Comparison of ENCODE assay signal across 38 cellular contexts in the genomic region with DNA sequence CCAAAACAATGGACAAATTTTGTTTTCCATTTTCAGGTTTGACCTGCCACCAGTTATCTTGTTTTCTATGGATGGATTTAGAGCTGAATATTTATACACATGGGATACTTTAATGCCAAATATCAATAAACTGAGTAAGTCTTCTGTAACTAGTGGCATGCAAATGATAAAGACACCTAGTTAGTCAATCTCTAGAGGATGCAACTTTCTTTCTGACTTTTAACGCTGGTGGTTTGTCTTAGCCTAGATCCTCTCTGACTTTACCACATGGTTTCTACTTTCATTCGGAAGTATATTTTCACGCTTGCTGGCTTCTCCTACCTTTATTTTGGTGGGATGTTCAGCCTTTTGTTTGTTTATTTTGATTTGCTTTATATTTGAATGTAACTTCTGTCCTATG. TPM values are rescaled to one million over a fixed set of nuclear protein-coding genes. Genes with fewer than 3 reads are reported as not detected.
"Had no signal": no experiment of that assay in that cellular context is flagged by ENCODE, and none has a peak within 500 bp of the region (broad histone marks: within the 10 kb centered on the region; RNA-seq: fewer than 3 reads in every experiment).

No MANE protein-coding gene starts in this region.

- H3K27ac ChIP-seq: ascending aorta, breast epithelium, cardiac muscle cell, colonic mucosa, epithelial cell of prostate, esophagus squamous epithelium, gastroesophageal sphincter had no signal

- H3K4me1 Mint-ChIP-seq: activated CD4-positive, alpha-beta T cell treated with anti-CD3 and anti-CD28 coated beads for 36 hours; activated CD4-positive, alpha-beta T cell treated with anti-CD3 and anti-CD28 coated beads, Interleukin-2, amount 10 ng/mL, durations not matched to agents 24 days and 14 days; activated naive CD4-positive, alpha-beta T cell treated with anti-CD3 and anti-CD28 coated beads, Interleukin-2, amount 10 ng/mL, durations not matched to agents 7 days and 5 days; brain; T-helper 17 cell had no signal

- H3K27me3 Mint-ChIP-seq: activated CD4-positive, alpha-beta memory T cell treated with anti-CD3 and anti-CD28 coated beads for 36 hours; activated CD4-positive, alpha-beta T cell treated with anti-CD3 and anti-CD28 coated beads for 36 hours; activated CD4-positive, alpha-beta T cell treated with anti-CD3 and anti-CD28 coated beads, Interleukin-2, amount 10 ng/mL, durations not matched to agents 24 days and 14 days; activated CD8-positive, alpha-beta memory T cell treated with anti-CD3 and anti-CD28 coated beads, Interleukin-2, amount 10 ng/mL, durations not matched to agents 7 days and 5 days; activated naive CD4-positive, alpha-beta T cell treated with anti-CD3 and anti-CD28 coated beads, Interleukin-2, amount 10 ng/mL, durations not matched to agents 7 days and 5 days; activated naive CD8-positive, alpha-beta T cell treated with anti-CD3 and anti-CD28 coated beads, Interleukin-2, amount 10 ng/mL, durations not matched to agents 7 days and 5 days; activated T-cell treated with anti-CD3 and anti-CD28 coated beads, Interleukin-2, amount 50 U/mL, for 24 hours; T-helper 17 cell had no signal

- FAIRE-seq: endometrium, endothelial cell of umbilical vein had no signal

- H3K9me3 ChIP-seq: ascending aorta, breast epithelium, colonic mucosa, esophagus squamous epithelium, gastroesophageal sphincter had no signal

- H3K4me3 Mint-ChIP-seq: activated CD4-positive, alpha-beta memory T cell treated with anti-CD3 and anti-CD28 coated beads for 36 hours; activated CD4-positive, alpha-beta T cell treated with anti-CD3 and anti-CD28 coated beads for 36 hours; activated CD4-positive, alpha-beta T cell treated with anti-CD3 and anti-CD28 coated beads, Interleukin-2, amount 10 ng/mL, durations not matched to agents 24 days and 14 days; activated CD8-positive, alpha-beta memory T cell treated with anti-CD3 and anti-CD28 coated beads, Interleukin-2, amount 10 ng/mL, durations not matched to agents 7 days and 5 days; activated CD8-positive, alpha-beta T cell treated with anti-CD3 and anti-CD28 coated beads, Interleukin-2, amount 10 ng/mL, durations not matched to agents 7 days and 5 days; activated naive CD4-positive, alpha-beta T cell treated with anti-CD3 and anti-CD28 coated beads, Interleukin-2, amount 10 ng/mL, durations not matched to agents 7 days and 5 days; activated naive CD8-positive, alpha-beta T cell treated with anti-CD3 and anti-CD28 coated beads, Interleukin-2, amount 10 ng/mL, durations not matched to agents 7 days and 5 days; activated T-cell treated with anti-CD3 and anti-CD28 coated beads, Interleukin-2, amount 50 U/mL, for 24 hours; activated T-cell treated with anti-CD3 and anti-CD28 coated beads, Interleukin-2, amount 50 U/mL, for 72 hours; brain; T-helper 17 cell had no signal

- H3K27ac Mint-ChIP-seq: activated CD4-positive, alpha-beta memory T cell treated with anti-CD3 and anti-CD28 coated beads for 36 hours; activated CD4-positive, alpha-beta T cell treated with anti-CD3 and anti-CD28 coated beads for 36 hours; activated CD4-positive, alpha-beta T cell treated with anti-CD3 and anti-CD28 coated beads, Interleukin-2, amount 10 ng/mL, durations not matched to agents 24 days and 14 days; activated CD8-positive, alpha-beta memory T cell treated with anti-CD3 and anti-CD28 coated beads, Interleukin-2, amount 10 ng/mL, durations not matched to agents 7 days and 5 days; activated CD8-positive, alpha-beta T cell treated with anti-CD3 and anti-CD28 coated beads, Interleukin-2, amount 10 ng/mL, durations not matched to agents 7 days and 5 days; activated naive CD4-positive, alpha-beta T cell treated with anti-CD3 and anti-CD28 coated beads, Interleukin-2, amount 10 ng/mL, durations not matched to agents 7 days and 5 days; activated naive CD4-positive, alpha-beta T cell treated with anti-CD3 and anti-CD28 coated beads, Interleukin-2, amount 50 U/mL, for 72 hours; activated naive CD8-positive, alpha-beta T cell treated with anti-CD3 and anti-CD28 coated beads, Interleukin-2, amount 10 ng/mL, durations not matched to agents 7 days and 5 days; activated T-cell treated with anti-CD3 and anti-CD28 coated beads, Interleukin-2, amount 50 U/mL, for 24 hours; activated T-cell treated with anti-CD3 and anti-CD28 coated beads, Interleukin-2, amount 50 U/mL, for 72 hours; brain; T-helper 17 cell; T-helper 2 cell treated with Interferon-gamma antibody and Interleukin-4, amounts not matched to agents 5 μg/mL and 100 μg/mL, for 36 hours had no signal

- H3K4me1 ChIP-seq: ascending aorta, breast epithelium, colonic mucosa, esophagus squamous epithelium, gastroesophageal sphincter had no signal

- H3K4me3 ChIP-seq: ascending aorta, breast epithelium, cardiac muscle cell, colonic mucosa, esophagus squamous epithelium, gastroesophageal sphincter had no signal

- ATAC-seq: activated CD4-positive, alpha-beta T cell treated with anti-CD3 and anti-CD28 coated beads for 36 hours; activated CD8-positive, alpha-beta memory T cell treated with anti-CD3 and anti-CD28 coated beads, Interleukin-2, amount 10 ng/mL, durations not matched to agents 7 days and 5 days; activated CD8-positive, alpha-beta T cell treated with anti-CD3 and anti-CD28 coated beads, Interleukin-2, amount 10 ng/mL, durations not matched to agents 7 days and 5 days; activated naive CD4-positive, alpha-beta T cell treated with anti-CD3 and anti-CD28 coated beads, Interleukin-2, amount 50 U/mL, for 72 hours; activated T-cell treated with anti-CD3 and anti-CD28 coated beads, Interleukin-2, amount 50 U/mL, for 72 hours; gastroesophageal sphincter; T-helper 17 cell had no signal

- DNase-seq: activated CD4-positive, alpha-beta memory T cell treated with anti-CD3 and anti-CD28 coated beads for 36 hours; activated CD4-positive, alpha-beta T cell treated with anti-CD3 and anti-CD28 coated beads for 36 hours; activated CD4-positive, alpha-beta T cell treated with anti-CD3 and anti-CD28 coated beads, Interleukin-2, amount 10 ng/mL, durations not matched to agents 24 days and 14 days; activated CD4-positive, CD25-positive, alpha-beta regulatory T cell; activated CD4-positive, CD25-positive, alpha-beta regulatory T cell treated with anti-CD3 and anti-CD28 coated beads, Interleukin-2, amount 50 U/mL, for 72 hours; activated CD8-positive, alpha-beta memory T cell treated with anti-CD3 and anti-CD28 coated beads, Interleukin-2, amount 10 ng/mL, durations not matched to agents 7 days and 5 days; activated CD8-positive, alpha-beta memory T cell treated with anti-CD3 and anti-CD28 coated beads, Interleukin-2, amount 50 U/mL, for 4 hours; activated CD8-positive, alpha-beta T cell treated with anti-CD3 and anti-CD28 coated beads, Interleukin-2, amount 10 ng/mL, durations not matched to agents 7 days and 5 days; activated gamma-delta T cell; activated naive CD4-positive, alpha-beta T cell; activated naive CD4-positive, alpha-beta T cell treated with anti-CD3 and anti-CD28 coated beads, Interleukin-2, amount 10 ng/mL, durations not matched to agents 7 days and 5 days; activated naive CD8-positive, alpha-beta T cell treated with anti-CD3 and anti-CD28 coated beads, Interleukin-2, amount 10 ng/mL, durations not matched to agents 7 days and 5 days; activated T-cell treated with anti-CD3 and anti-CD28 coated beads, Interleukin-2, amount 50 U/mL, for 24 hours; activated T-cell treated with anti-CD3 and anti-CD28 coated beads, Interleukin-2, amount 50 U/mL, for 72 hours; central memory CD4-positive, alpha-beta T cell; cerebellar nuclear complex; colonic mucosa; effector CD8-positive, alpha-beta T cell; esophagus squamous epithelium; foreskin melanocyte; T-helper 1 cell; T-helper 17 cell had no signal

- H3K27me3 ChIP-seq: ascending aorta, breast epithelium, cardiac muscle cell, colonic mucosa, esophagus squamous epithelium, gastroesophageal sphincter had no signal

- H3K36me3 ChIP-seq: ascending aorta, breast epithelium, cardiac muscle cell, colonic mucosa, esophagus squamous epithelium, gastroesophageal sphincter had no signal

- H3K9me3 Mint-ChIP-seq: activated CD4-positive, alpha-beta memory T cell treated with anti-CD3 and anti-CD28 coated beads for 36 hours; activated naive CD4-positive, alpha-beta T cell treated with anti-CD3 and anti-CD28 coated beads, Interleukin-2, amount 10 ng/mL, durations not matched to agents 7 days and 5 days; activated naive CD4-positive, alpha-beta T cell treated with anti-CD3 and anti-CD28 coated beads, Interleukin-2, amount 50 U/mL, for 72 hours; activated naive CD8-positive, alpha-beta T cell treated with anti-CD3 and anti-CD28 coated beads, Interleukin-2, amount 10 ng/mL, durations not matched to agents 7 days and 5 days; activated T-cell treated with anti-CD3 and anti-CD28 coated beads, Interleukin-2, amount 50 U/mL, for 24 hours; activated T-cell treated with anti-CD3 and anti-CD28 coated beads, Interleukin-2, amount 50 U/mL, for 72 hours; brain had no signal

- H3K36me3 Mint-ChIP-seq: activated naive CD4-positive, alpha-beta T cell treated with anti-CD3 and anti-CD28 coated beads, Interleukin-2, amount 10 ng/mL, durations not matched to agents 7 days and 5 days; activated naive CD4-positive, alpha-beta T cell treated with anti-CD3 and anti-CD28 coated beads, Interleukin-2, amount 50 U/mL, for 72 hours; activated naive CD8-positive, alpha-beta T cell treated with anti-CD3 and anti-CD28 coated beads, Interleukin-2, amount 10 ng/mL, durations not matched to agents 7 days and 5 days; brain had no signal

RNA-seq across cellular contexts. Expression of a gene that starts 21.2 kb away (rescaled TPM):
- total RNA-seq: ascending aorta, endothelial cell of umbilical vein, fibroblast of villous mesenchyme, glomerular endothelial cell had no signal
- polyA plus RNA-seq: endothelial cell of umbilical vein had no signal

RNA-seq across cellular contexts. Expression of a gene that starts 42.9 kb away (rescaled TPM):
- total RNA-seq: activated CD4-positive, alpha-beta memory T cell treated with anti-CD3 and anti-CD28 coated beads for 36 hours; activated CD4-positive, alpha-beta T cell treated with anti-CD3 and anti-CD28 coated beads for 36 hours; activated CD4-positive, alpha-beta T cell treated with anti-CD3 and anti-CD28 coated beads, Interleukin-2, amount 10 ng/mL, durations not matched to agents 24 days and 14 days; activated CD8-positive, alpha-beta memory T cell treated with anti-CD3 and anti-CD28 coated beads for 36 hours; activated CD8-positive, alpha-beta memory T cell treated with anti-CD3 and anti-CD28 coated beads, Interleukin-2, amount 10 ng/mL, durations not matched to agents 7 days and 5 days; activated CD8-positive, alpha-beta T cell treated with anti-CD3 and anti-CD28 coated beads, Interleukin-2, amount 10 ng/mL, durations not matched to agents 7 days and 5 days; activated naive CD4-positive, alpha-beta T cell treated with anti-CD3 and anti-CD28 coated beads, Interleukin-2, amount 50 U/mL, for 72 hours; activated naive CD8-positive, alpha-beta T cell treated with anti-CD3 and anti-CD28 coated beads, Interleukin-2, amount 10 ng/mL, durations not matched to agents 7 days and 5 days; activated T-cell treated with anti-CD3 and anti-CD28 coated beads, Interleukin-2, amount 50 U/mL, for 72 hours; ascending aorta; cardiac muscle cell; colonic mucosa; dermis microvascular lymphatic vessel endothelial cell; endothelial cell of umbilical vein; fibroblast of lung; fibroblast of villous mesenchyme; glomerular endothelial cell; T-helper 17 cell had no signal
- polyA plus RNA-seq: cardiac muscle cell, endothelial cell of umbilical vein, esophagus had no signal

RNA-seq across cellular contexts. Expression of a gene that starts 52.5 kb away (rescaled TPM):
- total RNA-seq: activated CD4-positive, alpha-beta memory T cell treated with anti-CD3 and anti-CD28 coated beads for 36 hours; activated CD4-positive, alpha-beta T cell treated with anti-CD3 and anti-CD28 coated beads, Interleukin-2, amount 10 ng/mL, durations not matched to agents 24 days and 14 days; activated CD8-positive, alpha-beta memory T cell treated with anti-CD3 and anti-CD28 coated beads for 36 hours; activated CD8-positive, alpha-beta memory T cell treated with anti-CD3 and anti-CD28 coated beads, Interleukin-2, amount 10 ng/mL, durations not matched to agents 7 days and 5 days; activated CD8-positive, alpha-beta T cell treated with anti-CD3 and anti-CD28 coated beads, Interleukin-2, amount 10 ng/mL, durations not matched to agents 7 days and 5 days; activated naive CD4-positive, alpha-beta T cell treated with anti-CD3 and anti-CD28 coated beads, Interleukin-2, amount 50 U/mL, for 72 hours; activated naive CD8-positive, alpha-beta T cell treated with anti-CD3 and anti-CD28 coated beads, Interleukin-2, amount 10 ng/mL, durations not matched to agents 7 days and 5 days; activated T-cell treated with anti-CD3 and anti-CD28 coated beads, Interleukin-2, amount 50 U/mL, for 72 hours; ascending aorta; cardiac muscle cell; colonic mucosa; dermis microvascular lymphatic vessel endothelial cell; endothelial cell of umbilical vein; esophagus squamous epithelium; fibroblast of lung; fibroblast of villous mesenchyme; gastroesophageal sphincter; glomerular endothelial cell; T-helper 17 cell had no signal
- polyA plus RNA-seq: cardiac muscle cell, endothelial cell of umbilical vein, esophagus, fibroblast of lung had no signal
